Comparison of ENCODE assay signal across 8 cellular contexts in genomic region chr17:36183001-36183810, GRCh38. TPM values are rescaled to one million over a fixed set of nuclear protein-coding genes. Genes with fewer than 3 reads are reported as not detected.
DNase-seq lines count a peak whose midpoint lies in the region; ATAC-seq lines count a peak whose summit lies in the region.

No MANE protein-coding gene starts in this region.

- no peak overlapping the region for H3K27ac Mint-ChIP-seq in activated naive CD4-positive, alpha-beta T cell treated with anti-CD3 and anti-CD28 coated beads for 36 hours

- H3K27me3 Mint-ChIP-seq in activated naive CD4-positive, alpha-beta T cell treated with anti-CD3 and anti-CD28 coated beads for 36 hours (ENCODE audit: low read depth) = peaks cover 57% of the 10 kb centered on the region

- no peaks in the 10 kb centered on the region for H3K4me1 Mint-ChIP-seq in activated naive CD4-positive, alpha-beta T cell treated with anti-CD3 and anti-CD28 coated beads for 36 hours (ENCODE audit: low read depth)

- no peak for ATAC-seq in HG03196 (IDR thresholded peaks at IDR 0.05; ENCODE audit: unreplicated experiment)

- H3K9ac ChIP-seq in iPS-15b (ENCODE audit: low read depth, low read length) = peak overlapping the region; percentile 47

- H3K36me3 Mint-ChIP-seq in activated naive CD4-positive, alpha-beta T cell treated with anti-CD3 and anti-CD28 coated beads for 36 hours (ENCODE audit: low read depth) = no peaks in the 10 kb centered on the region

- no peaks in the 10 kb centered on the region for H3K9me3 Mint-ChIP-seq in activated naive CD4-positive, alpha-beta T cell treated with anti-CD3 and anti-CD28 coated beads for 36 hours

- peaks cover 20% of the 10 kb centered on the region for H3K27me3 ChIP-seq in iPS-15b (ENCODE audit: control insufficient read depth, insufficient read depth, low read length)

- H3K4me3 Mint-ChIP-seq in activated naive CD4-positive, alpha-beta T cell treated with anti-CD3 and anti-CD28 coated beads for 36 hours = no peak overlapping the region

- H3K4me3 ChIP-seq in iPS-15b (ENCODE audit: low read depth, low read length) (peak overlapping the region; percentile 49), skeletal muscle cell (ENCODE audit: low read depth, low read length) (peak overlapping the region; percentile 63)

- H3K9me3 ChIP-seq in iPS-15b (ENCODE audit: control insufficient read depth, insufficient read depth, low read length) = peaks cover 2% of the 10 kb centered on the region

- intact Hi-C loops in activated naive CD4-positive, alpha-beta T cell treated with anti-CD3 and anti-CD28 coated beads for 36 hours (cut with micrococcal nuclease) = no loop called here

- peak; percentile 29 for DNase-seq in activated naive CD4-positive, alpha-beta T cell treated with anti-CD3 and anti-CD28 coated beads, Interleukin-2, amount 50 U/mL, for 16 hours
- no peak for DNase-seq in activated naive CD4-positive, alpha-beta T cell treated with anti-CD3 and anti-CD28 coated beads for 36 hours
- DNase-seq in LHCN-M2 (ENCODE audit: low read depth) (peak; percentile 24), astrocyte of the hippocampus (ENCODE audit: low read depth, low spot score) (peak; percentile 91), skeletal muscle cell (ENCODE audit: low read depth) (no peak), globus pallidus (ENCODE audit: low spot score) (no peak)

- CTCF ChIA-PET in activated naive CD4-positive, alpha-beta T cell treated with anti-CD3 and anti-CD28 coated beads for 36 hours (lab: Charles Lee) = no interaction called here

- H3K36me3 ChIP-seq in iPS-15b (ENCODE audit: control insufficient read depth, insufficient read depth, low read length) = no peaks in the 10 kb centered on the region

- H3K4me1 ChIP-seq in iPS-15b (ENCODE audit: control insufficient read depth, insufficient read depth, low read length) = no peaks in the 10 kb centered on the region

RNA-seq across cellular contexts. Expression of gene TBC1D3B, which starts 6.8 kb away (rescaled TPM):
- total RNA-seq in activated naive CD4-positive, alpha-beta T cell treated with anti-CD3 and anti-CD28 coated beads for 36 hours = 1 to 10 TPM; 1.8 to 2.6 TPM
- total RNA-seq in LHCN-M2 (2014; rRNA removed) = 1.4 TPM in 1 of 2 replicates, not detected in the other
- polyA plus RNA-seq in LHCN-M2 (2012) = 1.3 TPM

RNA-seq across cellular contexts. Expression of gene CCL3L1, which starts 13.4 kb away (rescaled TPM):
- 1 to 10 TPM; 1.9 to 2.0 TPM for total RNA-seq in activated naive CD4-positive, alpha-beta T cell treated with anti-CD3 and anti-CD28 coated beads for 36 hours
- total RNA-seq in LHCN-M2 (2014; rRNA removed) = not detected in 2 replicates
- not detected for polyA plus RNA-seq in LHCN-M2 (2012)

RNA-seq across cellular contexts. Expression of gene CCL4L2, which starts 27.7 kb away (rescaled TPM):
- total RNA-seq in activated naive CD4-positive, alpha-beta T cell treated with anti-CD3 and anti-CD28 coated beads for 36 hours = 1 to 10 TPM; 1.0 to 1.4 TPM
- not detected in 2 replicates for total RNA-seq in LHCN-M2 (2014; rRNA removed)
- polyA plus RNA-seq in LHCN-M2 (2012) = not detected

Comparison
In these comparisons a context has a peak if more than half of its experiments do, and no peak if none do; other contexts are left out.
1. DNase-seq: peak in activated naive CD4-positive, alpha-beta T cell treated with anti-CD3 and anti-CD28 coated beads, Interleukin-2, amount 50 U/mL, for 16 hours (single experiment), LHCN-M2 (single experiment) and astrocyte of the hippocampus (single experiment); none in activated naive CD4-positive, alpha-beta T cell treated with anti-CD3 and anti-CD28 coated beads for 36 hours (single experiment), skeletal muscle cell (single experiment) and globus pallidus (single experiment).